9 cellular contexts compared by ENCODE assay signal in genomic region chr4:70505152-70505748, GRCh38. TPM values are rescaled to one million over a fixed set of nuclear protein-coding genes. Genes with fewer than 3 reads are reported as not detected.
DNase-seq lines count a peak whose midpoint lies in the region; ATAC-seq and TF ChIP-seq lines count a peak whose summit lies in the region.
"Had no signal": no experiment of that assay in that cellular context is flagged by ENCODE, and none has a peak within 500 bp of the region (broad histone marks: within the 10 kb centered on the region; RNA-seq: fewer than 3 reads in every experiment).

No MANE protein-coding gene starts in this region.

- TF ChIP-seq POLR2A in NB4 (IDR thresholded peaks at IDR 0.05; ENCODE audit: extremely low read depth, insufficient read length), result no peak
- TF ChIP-seq POLR2A in right lobe of liver (IDR thresholded peaks at IDR 0.05), result no peak

- intact Hi-C loops in right lobe of liver (cut with DNase I), result no loop called here

- H3K27me3 ChIP-seq in right lobe of liver, result no peaks in the 10 kb centered on the region

- TF ChIP-seq CTCF in NB4 (IDR thresholded peaks at IDR 0.05; ENCODE audit: low read depth, low read length) (peak; percentile 95), choroid plexus epithelial cell (conservative IDR thresholded peaks at IDR 0.05; ENCODE audit: low read depth, low read length) (peak; percentile 99), right lobe of liver (IDR thresholded peaks at IDR 0.05) (peak; percentile 75 to 96 (median 90))

- ATAC-seq in HG02571 (IDR thresholded peaks at IDR 0.05; ENCODE audit: unreplicated experiment), result peak; percentile 95
- ATAC-seq in right lobe of liver, result peak; percentile 90 to 93 (median 93)

- no peaks in the 10 kb centered on the region for H3K36me3 ChIP-seq in right lobe of liver

- H3K4me1 ChIP-seq in right lobe of liver, result no peaks in the 10 kb centered on the region

- under 1% methylated on average over 7 of the region's 7 CpGs for WGBS in right lobe of liver (ENCODE audit: insufficient coverage, low coverage, low lambda C conversion rate, missing lambda C conversion rate)

- no peak overlapping the region for H3K27ac ChIP-seq in right lobe of liver

- DNase-seq in activated gamma-delta T cell treated with Interleukin-2 at 50 U/mL for 16 hours, result peak; percentile 37
- no peak for DNase-seq in activated gamma-delta T cell (lab: John Stamatoyannopoulos, UW)
- DNase-seq in NB4 (ENCODE audit: low read depth), result peak; percentile 46
- DNase-seq in activated CD4-positive, CD25-positive, alpha-beta regulatory T cell treated with anti-CD3 and anti-CD28 coated beads, Interleukin-2, amount 50 U/mL, for 72 hours, result peak; percentile 42
- peak; percentile 75 for DNase-seq in choroid plexus epithelial cell (ENCODE audit: low read depth)
- peak; percentile 52 to 73 (median 62) for DNase-seq in right lobe of liver
- DNase-seq in stimulated activated CD8-positive, alpha-beta memory T cell treated with anti-CD3 and anti-CD28 coated beads, Interleukin-12 subunit alpha, Interleukin-12 subunit beta, amount 100 ng/mL, for 4 hours (ENCODE audit: low read depth), result peak; percentile 1

- no peaks in the 10 kb centered on the region for H3K9me3 ChIP-seq in right lobe of liver

- H3K4me3 ChIP-seq in NB4 (ENCODE audit: low read depth, low read length), result no peak overlapping the region
- no peak overlapping the region for H3K4me3 ChIP-seq in choroid plexus epithelial cell (ENCODE audit: low read depth, low read length)
- no peak overlapping the region for H3K4me3 ChIP-seq in right lobe of liver

RNA-seq across cellular contexts. Expression of gene AMTN, which starts 13.1 kb away (rescaled TPM):
- total RNA-seq in right lobe of liver, result not detected
- total RNA-seq: temporal lobe had no signal

RNA-seq across cellular contexts. Expression of gene MUC7, which starts 33.3 kb away (rescaled TPM):
- not detected for total RNA-seq in right lobe of liver
- total RNA-seq: temporal lobe had no signal
